ENCODE assay signal across 30 cellular contexts in genomic region chrX:133046601-133047000, GRCh38. TPM values are rescaled to one million over a fixed set of nuclear protein-coding genes. Genes with fewer than 3 reads are reported as not detected.
"Had no signal": no experiment of that assay in that cellular context is flagged by ENCODE, and none has a peak within 500 bp of the region (broad histone marks: within the 10 kb centered on the region; RNA-seq: fewer than 3 reads in every experiment).

No MANE protein-coding gene starts in this region.

- ATAC-seq: activated CD8-positive, alpha-beta memory T cell treated with anti-CD3 and anti-CD28 coated beads, Interleukin-2, amount 10 ng/mL, durations not matched to agents 7 days and 5 days; activated CD8-positive, alpha-beta T cell treated with anti-CD3 and anti-CD28 coated beads, Interleukin-2, amount 10 ng/mL, durations not matched to agents 7 days and 5 days; activated naive CD8-positive, alpha-beta T cell treated with anti-CD3 and anti-CD28 coated beads, Interleukin-2, amount 50 U/mL, for 24 hours had no signal

- H3K36me3 ChIP-seq: ascending aorta, cardiac muscle cell had no signal

- H3K4me3 ChIP-seq: ascending aorta, cardiac muscle cell had no signal

- H3K27ac ChIP-seq: ascending aorta, cardiac muscle cell, VCaP had no signal

- H3K9me3 ChIP-seq: ascending aorta had no signal

- DNase-seq: activated B cell treated with CpG ODN at 0.5 μM for 24 hours; activated CD4-positive, alpha-beta memory T cell treated with anti-CD3 and anti-CD28 coated beads, Interleukin-2, amount 10 ng/mL, durations not matched to agents 7 days and 5 days; activated CD4-positive, alpha-beta T cell treated with anti-CD3 and anti-CD28 coated beads for 4 hours; activated CD4-positive, alpha-beta T cell treated with anti-CD3 and anti-CD28 coated beads, Interleukin-2, amount 10 ng/mL, durations not matched to agents 24 days and 14 days; activated CD4-positive, alpha-beta T cell treated with anti-CD3 and anti-CD28 coated beads, Interleukin-2, amount 50 U/mL, for 1 hour; activated CD4-positive, alpha-beta T cell treated with anti-CD3 and anti-CD28 coated beads, Interleukin-2, amount 50 U/mL, for 48 hours; activated CD4-positive, CD25-positive, alpha-beta regulatory T cell treated with anti-CD3 and anti-CD28 coated beads, Interleukin-2, amount 50 U/mL, for 72 hours; activated CD8-positive, alpha-beta memory T cell treated with anti-CD3 and anti-CD28 coated beads for 24 hours; activated CD8-positive, alpha-beta memory T cell treated with anti-CD3 and anti-CD28 coated beads, Interleukin-2, amount 10 ng/mL, durations not matched to agents 7 days and 5 days; activated CD8-positive, alpha-beta memory T cell treated with anti-CD3 and anti-CD28 coated beads, Interleukin-2, amount 50 U/mL, for 48 hours; activated CD8-positive, alpha-beta T cell treated with anti-CD3 and anti-CD28 coated beads, Interleukin-2, amount 10 ng/mL, durations not matched to agents 7 days and 5 days; activated effector memory CD4-positive, alpha-beta T cell treated with Interleukin-2 at 50 U/mL for 16 hours; activated gamma-delta T cell; activated naive CD4-positive, alpha-beta T cell treated with anti-CD3 and anti-CD28 coated beads, Interleukin-2, amount 10 ng/mL, durations not matched to agents 7 days and 5 days; activated naive CD4-positive, alpha-beta T cell treated with Interleukin-2 at 50 U/mL for 16 hours; activated naive CD8-positive, alpha-beta T cell treated with anti-CD3 and anti-CD28 coated beads, Interleukin-2, amount 10 ng/mL, durations not matched to agents 7 days and 5 days; activated naive CD8-positive, alpha-beta T cell treated with anti-CD3 and anti-CD28 coated beads, Interleukin-2, amount 50 U/mL, for 24 hours; activated T-cell treated with anti-CD3 and anti-CD28 coated beads, Interleukin-2, amount 50 U/mL, for 24 hours; activated T-cell treated with anti-CD3 and anti-CD28 coated beads, Interleukin-2, amount 50 U/mL, for 48 hours; anterior cingulate cortex; caudate nucleus; T-helper 2 cell; T-helper 9 cell had no signal

- H3K4me1 ChIP-seq: ascending aorta had no signal

- H3K27me3 ChIP-seq: ascending aorta, cardiac muscle cell had no signal

RNA-seq across cellular contexts. Expression of gene USP26, which starts 50.3 kb away (rescaled TPM):
- total RNA-seq: activated B cell treated with CpG ODN at 0.5 μM for 24 hours; activated CD4-positive, alpha-beta memory T cell treated with anti-CD3 and anti-CD28 coated beads, Interleukin-2, amount 10 ng/mL, durations not matched to agents 7 days and 5 days; activated CD4-positive, alpha-beta T cell treated with anti-CD3 and anti-CD28 coated beads, Interleukin-2, amount 10 ng/mL, durations not matched to agents 24 days and 14 days; activated CD8-positive, alpha-beta memory T cell treated with anti-CD3 and anti-CD28 coated beads, Interleukin-2, amount 10 ng/mL, durations not matched to agents 7 days and 5 days; activated CD8-positive, alpha-beta T cell treated with anti-CD3 and anti-CD28 coated beads, Interleukin-2, amount 10 ng/mL, durations not matched to agents 7 days and 5 days; activated naive CD8-positive, alpha-beta T cell treated with anti-CD3 and anti-CD28 coated beads, Interleukin-2, amount 10 ng/mL, durations not matched to agents 7 days and 5 days; activated T-helper 2 cell treated with anti-CD3 and anti-CD28 coated beads, Interferon-gamma antibody, Interleukin-2, Interleukin-4, amounts not matched to agents 10 μg/mL and 5 μg/mL and 100 μg/mL, durations not matched to agents 14 hours and 24 hours and 36 hours; ascending aorta; bronchial epithelial cell; cardiac muscle cell; cerebellum had no signal
- polyA plus RNA-seq: adipose tissue, cardiac muscle cell had no signal
